ENCODE assay signal across 1 cellular context in genomic region chr12:94265966-94266365, GRCh38.
TF ChIP-seq lines count a peak whose summit lies in the region.

No MANE protein-coding gene starts in this region.

TF ChIP-seq in WTC11, 78 proteins besides CTCF, POLR2A, EP300 and RAD21 (continued from another document):
- TF ChIP-seq PREB (CRISPR knock-in tag; IDR thresholded peaks at IDR 0.05; ENCODE audit: borderline replicate concordance) (no peak), CREM (CRISPR knock-in tag; IDR thresholded peaks at IDR 0.05) (no peak), ZNF317 (CRISPR knock-in tag; IDR thresholded peaks at IDR 0.05; ENCODE audit: borderline replicate concordance, low read depth) (no peak), HMGA2 (CRISPR knock-in tag; IDR thresholded peaks at IDR 0.05) (no peak), ZNF121 (CRISPR knock-in tag; IDR thresholded peaks at IDR 0.05) (no peak), STAT6 (CRISPR knock-in tag; conservative IDR thresholded peaks at IDR 0.05; ENCODE audit: low read depth) (no peak), ZSCAN18 (CRISPR knock-in tag; IDR thresholded peaks at IDR 0.05) (no peak), NFYB (CRISPR knock-in tag; conservative IDR thresholded peaks at IDR 0.05; ENCODE audit: low read depth) (no peak), SMAD4 (CRISPR knock-in tag; IDR thresholded peaks at IDR 0.05) (no peak), ZNF416 (CRISPR knock-in tag; IDR thresholded peaks at IDR 0.05) (no peak), ZNF423 (CRISPR knock-in tag; IDR thresholded peaks at IDR 0.05) (no peak), IRF2 (CRISPR knock-in tag; IDR thresholded peaks at IDR 0.05; ENCODE audit: borderline replicate concordance, low read depth) (no peak), EMX1 (CRISPR knock-in tag; IDR thresholded peaks at IDR 0.05) (no peak)
